Comparison of ENCODE assay signal across 20 cellular contexts in the genomic region with DNA sequence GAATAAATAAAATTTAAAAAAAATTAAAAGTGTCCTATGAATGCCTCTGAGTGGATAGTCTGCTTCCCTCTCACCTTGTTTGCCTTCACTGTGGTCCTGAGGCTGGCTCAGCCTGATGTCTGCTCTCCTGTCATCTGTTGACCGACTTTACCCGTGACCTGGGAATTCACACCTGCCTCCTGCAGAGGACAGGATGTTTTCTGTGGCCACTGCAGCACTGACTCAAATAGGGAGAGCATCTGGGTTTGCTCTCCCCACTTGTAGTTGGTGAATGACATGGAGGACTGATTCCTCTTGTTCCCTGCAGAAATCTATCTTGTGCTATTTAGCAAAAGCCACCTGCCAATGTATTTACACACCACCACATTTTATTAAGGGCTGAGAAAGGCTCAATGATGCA. TPM values are rescaled to one million over a fixed set of nuclear protein-coding genes. Genes with fewer than 3 reads are reported as not detected.
DNase-seq lines count a peak whose midpoint lies in the region; ATAC-seq and TF ChIP-seq lines count a peak whose summit lies in the region.
"Had no signal": no experiment of that assay in that cellular context is flagged by ENCODE, and none has a peak within 500 bp of the region (broad histone marks: within the 10 kb centered on the region; RNA-seq: fewer than 3 reads in every experiment).

No MANE protein-coding gene starts in this region.

- no peaks in the 10 kb centered on the region for H3K27me3 ChIP-seq in upper lobe of right lung
- H3K27me3 ChIP-seq: cardiac muscle cell, pancreas, vagina had no signal

- H3K36me3 ChIP-seq in upper lobe of right lung, result no peaks in the 10 kb centered on the region
- H3K36me3 ChIP-seq: cardiac muscle cell, pancreas, vagina had no signal

- H3K9me3 ChIP-seq in upper lobe of right lung, result no peaks in the 10 kb centered on the region
- H3K9me3 ChIP-seq: pancreas, vagina had no signal

- no peak overlapping the region for H3K4me3 ChIP-seq in upper lobe of right lung
- H3K4me3 ChIP-seq: cardiac muscle cell, pancreas, SK-N-MC, skin epidermis, vagina had no signal

- peak overlapping the region; percentile 53 for H3K27ac Mint-ChIP-seq in activated T-helper 17 cell treated with anti-CD3 and anti-CD28 coated beads, Interleukin-2, amount 50 U/mL, for 72 hours

- ATAC-seq in GM19043 (IDR thresholded peaks at IDR 0.05; ENCODE audit: low read depth, unreplicated experiment) (peak; percentile 61), HG03442 (IDR thresholded peaks at IDR 0.05; ENCODE audit: unreplicated experiment) (peak; percentile 43), upper lobe of right lung (no peak), GM18870 (IDR thresholded peaks at IDR 0.05; ENCODE audit: unreplicated experiment) (no peak)
- peak; percentile 87 for ATAC-seq in activated T-helper 17 cell treated with anti-CD3 and anti-CD28 coated beads, Interleukin-2, amount 50 U/mL, for 72 hours (replicated peaks)

- DNase-seq in GM10266 (ENCODE audit: extremely low spot score) (peak; percentile 25), cerebellar cortex (ENCODE audit: low spot score) (no peak), upper lobe of right lung (no peak)
- DNase-seq: activated CD8-positive, alpha-beta memory T cell treated with anti-CD3 and anti-CD28 coated beads, Interleukin-2, amount 50 U/mL, for 48 hours; DMS79; kidney glomerular epithelial cell; NCI-H1048; NCI-H345; OCI-M1; pancreas; stimulated activated naive CD4-positive, alpha-beta T cell had no signal

- no peaks in the 10 kb centered on the region for H3K9me3 Mint-ChIP-seq in activated T-helper 17 cell treated with anti-CD3 and anti-CD28 coated beads, Interleukin-2, amount 50 U/mL, for 72 hours

- no peak overlapping the region for H3K27ac ChIP-seq in upper lobe of right lung
- H3K27ac ChIP-seq: cardiac muscle cell, pancreas, SK-N-MC, skin epidermis, vagina had no signal

- no peaks in the 10 kb centered on the region for H3K36me3 Mint-ChIP-seq in activated T-helper 17 cell treated with anti-CD3 and anti-CD28 coated beads, Interleukin-2, amount 50 U/mL, for 72 hours (ENCODE audit: low read depth)

- no peak overlapping the region for H3K4me3 Mint-ChIP-seq in activated T-helper 17 cell treated with anti-CD3 and anti-CD28 coated beads, Interleukin-2, amount 50 U/mL, for 72 hours

- no peaks in the 10 kb centered on the region for H3K27me3 Mint-ChIP-seq in activated T-helper 17 cell treated with anti-CD3 and anti-CD28 coated beads, Interleukin-2, amount 50 U/mL, for 72 hours

- intact Hi-C loops in upper lobe of right lung (cut with DNase I), result no loop called here

- TF ChIP-seq CTCF in GM10266 (IDR thresholded peaks at IDR 0.05; ENCODE audit: control insufficient read depth, insufficient read depth, low read depth, missing control alignments) (no peak), upper lobe of right lung (IDR thresholded peaks at IDR 0.05) (no peak)

- H3K4me1 ChIP-seq in upper lobe of right lung, result no peaks in the 10 kb centered on the region
- H3K4me1 ChIP-seq: pancreas had no signal

- peaks cover 9% of the 10 kb centered on the region for H3K4me1 Mint-ChIP-seq in activated T-helper 17 cell treated with anti-CD3 and anti-CD28 coated beads, Interleukin-2, amount 50 U/mL, for 72 hours

RNA-seq across cellular contexts. Expression of gene ERVFRD-1, which starts 52.4 kb away (rescaled TPM):
- under 1 TPM in 1 of 2 donors, not detected in 1; 0.11 TPM for total RNA-seq in activated T-helper 17 cell treated with anti-CD3 and anti-CD28 coated beads, Interleukin-2, amount 50 U/mL, for 72 hours
- 0.55 TPM for total RNA-seq in upper lobe of right lung
- total RNA-seq: cardiac muscle cell, fibroblast of lung had no signal

Comparison
In these comparisons a context has a peak if more than half of its experiments do, and no peak if none do; other contexts are left out.
1. ATAC-seq: peak in GM19043 (single experiment), HG03442 (single experiment) and activated T-helper 17 cell treated with anti-CD3 and anti-CD28 coated beads, Interleukin-2, amount 50 U/mL, for 72 hours (single experiment); none in upper lobe of right lung (single experiment) and GM18870 (single experiment).